Comparison of ENCODE assay signal across 8 cellular contexts in genomic region chr5:151742870-151743294, GRCh38. TPM values are rescaled to one million over a fixed set of nuclear protein-coding genes. Genes with fewer than 3 reads are reported as not detected.
DNase-seq lines count a peak whose midpoint lies in the region; ATAC-seq and TF ChIP-seq lines count a peak whose summit lies in the region.

No MANE protein-coding gene starts in this region.

- no peak overlapping the region for H3K4me3 ChIP-seq in ascending aorta

- peaks cover 5 to 17% of the 10 kb centered on the region in 2 donors for H3K36me3 ChIP-seq in ascending aorta

- no peak for TF ChIP-seq EP300 in Ishikawa (IDR thresholded peaks at IDR 0.05; ENCODE audit: borderline replicate concordance)

- intact Hi-C loops in ascending aorta (cut with DNase I): no loop called here

- H3K4me1 ChIP-seq in ascending aorta: peaks cover 4 to 38% of the 10 kb centered on the region in 2 donors

- no peaks in the 10 kb centered on the region for H3K27me3 ChIP-seq in ascending aorta

- H3K27ac ChIP-seq in ascending aorta: peak overlapping the region in 1 of 2 donors; percentile 86

- H3K9me3 ChIP-seq in ascending aorta: no peaks in the 10 kb centered on the region

- peak; percentile 79 for TF ChIP-seq RAD21 in Ishikawa (IDR thresholded peaks at IDR 0.05; ENCODE audit: low read depth)

- ATAC-seq in HG03135 (IDR thresholded peaks at IDR 0.05; ENCODE audit: unreplicated experiment): no peak
- no peak for ATAC-seq in HG03039 (IDR thresholded peaks at IDR 0.05; ENCODE audit: unreplicated experiment)
- ATAC-seq in GM21367 (IDR thresholded peaks at IDR 0.05; ENCODE audit: unreplicated experiment): no peak

- peak; percentile 50 to 73 (median 63) for TF ChIP-seq CTCF in ascending aorta (IDR thresholded peaks at IDR 0.05)

- DNase-seq in DMS114 treated with DMSO at 0.1 percent for 48 hours (lab: John Stamatoyannopoulos, UW; ENCODE audit: unreplicated experiment): peak; percentile 73
- DNase-seq in ascending aorta (ENCODE audit: low spot score in 2 of 2): peak in 1 of 2 donors; percentile 66
- DNase-seq in hypothalamus (lab: John Stamatoyannopoulos, UW): peak in 41 of 51 donors; percentile 7 to 68 (median 37)
- peak; percentile 86 for DNase-seq in superior temporal gyrus (ENCODE audit: extremely low spot score)

TF ChIP-seq in Ishikawa, 13 proteins besides CTCF, POLR2A, EP300 and RAD21:
- TF ChIP-seq CEBPB (IDR thresholded peaks at IDR 0.05) (no peak), MAX (IDR thresholded peaks at IDR 0.05) (no peak), YY1 (IDR thresholded peaks at IDR 0.05; ENCODE audit: low read depth) (no peak), TEAD4 (IDR thresholded peaks at IDR 0.05) (no peak), NFIC (IDR thresholded peaks at IDR 0.05) (no peak), TAF1 (IDR thresholded peaks at IDR 0.05; ENCODE audit: low read depth) (no peak), TCF12 (IDR thresholded peaks at IDR 0.05; ENCODE audit: low read depth) (no peak)

RNA-seq across cellular contexts. Expression of gene ATOX1, which starts 15.5 kb away (rescaled TPM):
- 179 TPM for total RNA-seq in ascending aorta

RNA-seq across cellular contexts. Expression of gene G3BP1, which starts 28.9 kb away (rescaled TPM):
- 138 TPM for total RNA-seq in ascending aorta

RNA-seq across cellular contexts. Expression of gene SPARC, which starts 56.2 kb away (rescaled TPM):
- total RNA-seq in ascending aorta: 935 TPM
